9 cellular contexts compared by ENCODE assay signal in genomic region chr20:62875419-62876355, GRCh38. TPM values are rescaled to one million over a fixed set of nuclear protein-coding genes. Genes with fewer than 3 reads are reported as not detected.
DNase-seq lines count a peak whose midpoint lies in the region; ATAC-seq and TF ChIP-seq lines count a peak whose summit lies in the region.
"Had no signal": no experiment of that assay in that cellular context is flagged by ENCODE, and none has a peak within 500 bp of the region (broad histone marks: within the 10 kb centered on the region; RNA-seq: fewer than 3 reads in every experiment).

No MANE protein-coding gene starts in this region.

- no peak for TF ChIP-seq CTCF in CD4-positive, alpha-beta T cell (IDR thresholded peaks at IDR 0.05)
- TF ChIP-seq CTCF in endodermal cell (conservative IDR thresholded peaks at IDR 0.05) (peak; percentile 69), tibial nerve (IDR thresholded peaks at IDR 0.05) (peak; percentile 25 to 64 (median 47))

- H3K27ac Mint-ChIP-seq in CD4-positive, alpha-beta T cell, result peak overlapping the region; percentile 44
- peak overlapping the region; percentile 65 for H3K27ac Mint-ChIP-seq in endodermal cell

- H3K27ac ChIP-seq in CD4-positive, alpha-beta T cell (ENCODE audit: low read depth, low read length), result peak overlapping the region; percentile 25
- peak overlapping the region; percentile 13 for H3K27ac ChIP-seq in endodermal cell (ENCODE audit: low read depth, low read length)
- H3K27ac ChIP-seq in mesodermal cell (ENCODE audit: low read depth, low read length, severe bottlenecking), result peak overlapping the region; percentile 90
- H3K27ac ChIP-seq in tibial nerve, result peak overlapping the region; percentile 45 to 86 (median 74)
- H3K27ac ChIP-seq: neutrophil had no signal

- peaks cover 28% of the 10 kb centered on the region for H3K4me1 Mint-ChIP-seq in CD4-positive, alpha-beta T cell (ENCODE audit: low read depth)
- peaks cover 5% of the 10 kb centered on the region for H3K4me1 Mint-ChIP-seq in endodermal cell
- peaks cover 19% of the 10 kb centered on the region for H3K4me1 Mint-ChIP-seq in activated T-cell treated with anti-CD3 and anti-CD28 coated beads, Interleukin-2, amount 50 U/mL, for 4 hours (ENCODE audit: low read depth)

- TF ChIP-seq EP300 in tibial nerve (IDR thresholded peaks at IDR 0.05), result peak in 1 of 2 donors; percentile 55

- 58 to 61% methylated on average over 22 to 33 of the region's 34 CpGs for WGBS in endodermal cell (ENCODE audit: insufficient coverage in 1 of 2, insufficient read length in 1 of 2), 2 experiments
- 51 to 58% methylated on average over 28 to 29 of the region's 34 CpGs for WGBS in mesodermal cell (ENCODE audit: insufficient coverage in 2 of 2), 2 experiments
- WGBS in tibial nerve, 2 donors, result 31 to 51% methylated on average over 19 to 29 of the region's 34 CpGs

- intact Hi-C loops in CD4-positive, alpha-beta T cell (cut with DNase I, micrococcal nuclease), result no loop called here

- H3K4me3 Mint-ChIP-seq in CD4-positive, alpha-beta T cell, result peak overlapping the region; percentile 34
- peak overlapping the region; percentile 19 for H3K4me3 Mint-ChIP-seq in endodermal cell
- no peak overlapping the region for H3K4me3 Mint-ChIP-seq in activated T-cell treated with anti-CD3 and anti-CD28 coated beads, Interleukin-2, amount 50 U/mL, for 4 hours

- in situ Hi-C loops in KBM-7 (cut with MboI; ENCODE audit: low pct_unique_long_range_greater_than_20kb, low sequenced_read_pairs), result no loop called here

- H3K27me3 ChIP-seq in CD4-positive, alpha-beta T cell (ENCODE audit: control insufficient read depth, insufficient read depth, low read length), result no peaks in the 10 kb centered on the region
- H3K27me3 ChIP-seq in endodermal cell (ENCODE audit: control insufficient read depth, insufficient read depth, low read length, poor library complexity, severe bottlenecking), result no peaks in the 10 kb centered on the region
- no peaks in the 10 kb centered on the region for H3K27me3 ChIP-seq in tibial nerve

- H3K36me3 ChIP-seq in endodermal cell (ENCODE audit: control insufficient read depth, insufficient read depth, low read length), result peaks cover 9% of the 10 kb centered on the region
- H3K36me3 ChIP-seq in mesodermal cell (ENCODE audit: control insufficient read depth, insufficient read depth, low read length), result peaks cover 4% of the 10 kb centered on the region
- peaks cover 0 to 18% (median 0%) of the 10 kb centered on the region in 3 donors for H3K36me3 ChIP-seq in tibial nerve

- no peak overlapping the region for H3K9ac ChIP-seq in endodermal cell (ENCODE audit: extremely low read depth, low read length, poor library complexity, severe bottlenecking)

- peak; percentile 46 for ATAC-seq in CD4-positive, alpha-beta T cell (ENCODE audit: poor library complexity)
- no peak for ATAC-seq in activated T-cell treated with anti-CD3 and anti-CD28 coated beads, Interleukin-2, amount 50 U/mL, for 4 hours

- TF ChIP-seq POLR2A in tibial nerve (IDR thresholded peaks at IDR 0.05), result peak in 1 of 2 donors; percentile 13

- H3K9me3 ChIP-seq in CD4-positive, alpha-beta T cell (ENCODE audit: control insufficient read depth, low read length), result no peaks in the 10 kb centered on the region
- H3K9me3 ChIP-seq in endodermal cell (ENCODE audit: control insufficient read depth, low read length) (no peaks in the 10 kb centered on the region), mesodermal cell (ENCODE audit: control insufficient read depth, low read length) (no peaks in the 10 kb centered on the region), tibial nerve (no peaks in the 10 kb centered on the region)
- H3K9me3 ChIP-seq: neutrophil had no signal

- no peaks in the 10 kb centered on the region for H3K4me1 ChIP-seq in endodermal cell (ENCODE audit: control insufficient read depth, insufficient read depth, low read length)
- peaks cover 20% of the 10 kb centered on the region for H3K4me1 ChIP-seq in mesodermal cell (ENCODE audit: control insufficient read depth, insufficient read depth, low read length, poor library complexity, severe bottlenecking)
- H3K4me1 ChIP-seq in tibial nerve, result peaks cover 0 to 23% (median 13%) of the 10 kb centered on the region in 4 donors

- H3K4me3 ChIP-seq in endodermal cell (ENCODE audit: low read length) (no peak overlapping the region), mesodermal cell (ENCODE audit: extremely low read depth, insufficient read depth, low read length, poor library complexity, severe bottlenecking) (no peak overlapping the region), tibial nerve (peak overlapping the region in 1 of 4 donors; percentile 0)

- H3K27me3 Mint-ChIP-seq in CD4-positive, alpha-beta T cell, result no peaks in the 10 kb centered on the region
- peaks cover 1% of the 10 kb centered on the region for H3K27me3 Mint-ChIP-seq in endodermal cell (ENCODE audit: insufficient read depth)
- peaks cover 2% of the 10 kb centered on the region for H3K27me3 Mint-ChIP-seq in activated T-cell treated with anti-CD3 and anti-CD28 coated beads, Interleukin-2, amount 50 U/mL, for 4 hours (ENCODE audit: low read depth)

- no peak for DNase-seq in CD4-positive, alpha-beta T cell
- DNase-seq in KBM-7 (peak; percentile 30), RPMI8226 (peak; percentile 33), endodermal cell (peak; percentile 96), tibial nerve (ENCODE audit: low spot score in 2 of 2) (peak; percentile 53), DMS79 (lab: John Stamatoyannopoulos, UW) (no peak)
- DNase-seq in activated T-cell treated with anti-CD3 and anti-CD28 coated beads, Interleukin-2, amount 50 U/mL, for 4 hours, result no peak

- POLR2A ChIA-PET in CD4-positive, alpha-beta T cell (lab: Charles Lee), result interaction anchor here (1.1 to 3.0 kb wide), 3 partner anchors 12 to 43 kb away, joined by 3 to 16 read pairs (median 3); no protein-coding TSS in a partner anchor

- H3K9me3 Mint-ChIP-seq in CD4-positive, alpha-beta T cell, result no peaks in the 10 kb centered on the region
- H3K9me3 Mint-ChIP-seq in endodermal cell, result no peaks in the 10 kb centered on the region
- H3K9me3 Mint-ChIP-seq in activated T-cell treated with anti-CD3 and anti-CD28 coated beads, Interleukin-2, amount 50 U/mL, for 4 hours, result no peaks in the 10 kb centered on the region

- H3K36me3 Mint-ChIP-seq in CD4-positive, alpha-beta T cell (ENCODE audit: low read depth), result peaks cover 7% of the 10 kb centered on the region
- no peaks in the 10 kb centered on the region for H3K36me3 Mint-ChIP-seq in endodermal cell (ENCODE audit: low read depth)
- H3K36me3 Mint-ChIP-seq in activated T-cell treated with anti-CD3 and anti-CD28 coated beads, Interleukin-2, amount 50 U/mL, for 4 hours (ENCODE audit: insufficient read depth), result peaks cover 1% of the 10 kb centered on the region

- CTCF ChIA-PET in CD4-positive, alpha-beta T cell (lab: Charles Lee), result interaction anchor here (0.9 kb wide), 1 partner anchor 11 kb away, joined by 3 read pairs; no protein-coding TSS in a partner anchor

RNA-seq across cellular contexts. Expression of gene TCFL5, which starts 14.1 kb away (rescaled TPM):
- total RNA-seq in CD4-positive, alpha-beta T cell, result 1 to 10 TPM; 5.9 to 6.3 TPM
- total RNA-seq in endodermal cell (10 to 100 TPM; 15.8 to 17.4 TPM), tibial nerve (10 to 100 TPM in 3 of 4 donors, 1 to 10 TPM in 1; 9.8 to 25.1 (median 16.2) TPM)
- 21.1 TPM for polyA plus RNA-seq in endodermal cell (2013, experiment 1 of 2)
- 22.4 TPM for polyA plus RNA-seq in endodermal cell (2013, experiment 2 of 2)
- 15.6 TPM for polyA plus RNA-seq in mesodermal cell (2013, experiment 1 of 2)
- polyA plus RNA-seq in mesodermal cell (2013, experiment 2 of 2), result 14.9 TPM
- 1 to 10 TPM; 4.4 to 4.9 (median 4.5) TPM for total RNA-seq in activated T-cell treated with anti-CD3 and anti-CD28 coated beads, Interleukin-2, amount 50 U/mL, for 4 hours

RNA-seq across cellular contexts. Expression of gene DIDO1, which starts 50.6 kb away (rescaled TPM):
- total RNA-seq in CD4-positive, alpha-beta T cell, result 10 to 100 TPM; 51.9 to 54.3 TPM
- total RNA-seq in endodermal cell, result 10 to 100 TPM; 53.5 to 68.3 TPM
- 47.8 TPM for polyA plus RNA-seq in endodermal cell (2013, experiment 1 of 2)
- polyA plus RNA-seq in endodermal cell (2013, experiment 2 of 2), result 43.0 TPM
- 26.9 TPM for polyA plus RNA-seq in mesodermal cell (2013, experiment 1 of 2)
- polyA plus RNA-seq in mesodermal cell (2013, experiment 2 of 2), result 24.4 TPM
- total RNA-seq in tibial nerve, result 10 to 100 TPM; 64.5 to 89.7 (median 78.9) TPM
- 10 to 100 TPM; 44.9 to 49.9 (median 47.4) TPM for total RNA-seq in activated T-cell treated with anti-CD3 and anti-CD28 coated beads, Interleukin-2, amount 50 U/mL, for 4 hours

RNA-seq across cellular contexts. Expression of gene COL9A3, which starts 58.8 kb away (rescaled TPM):
- total RNA-seq in CD4-positive, alpha-beta T cell, result not detected
- total RNA-seq in endodermal cell (100 to 1,000 TPM in 1 of 2 donors, 10 to 100 TPM in 1; 48.9 to 133 TPM), tibial nerve (10 to 100 TPM; 51.3 to 81.2 (median 63.5) TPM)
- 71.6 TPM for polyA plus RNA-seq in endodermal cell (2013, experiment 1 of 2)
- polyA plus RNA-seq in endodermal cell (2013, experiment 2 of 2), result 66.6 TPM
- polyA plus RNA-seq in mesodermal cell (2013, experiment 1 of 2), result 118 TPM
- 97.0 TPM for polyA plus RNA-seq in mesodermal cell (2013, experiment 2 of 2)
- total RNA-seq in activated T-cell treated with anti-CD3 and anti-CD28 coated beads, Interleukin-2, amount 50 U/mL, for 4 hours, result under 1 TPM; 0.10 to 0.33 (median 0.21) TPM

Comparison
In these comparisons a context has a peak if more than half of its experiments do, and no peak if none do; other contexts are left out.
1. DNase-seq: peak in KBM-7 (single experiment), RPMI8226 (single experiment), endodermal cell (single experiment) and tibial nerve (2 of 2); none in CD4-positive, alpha-beta T cell (0 of 10), activated T-cell treated with anti-CD3 and anti-CD28 coated beads, Interleukin-2, amount 50 U/mL, for 4 hours (single experiment) and DMS79 (single experiment).
2. H3K27ac ChIP-seq: peak in every context shown above with its lines; median percentile 90 in mesodermal cell; 74 in tibial nerve; 25 in CD4-positive, alpha-beta T cell; 13 in endodermal cell.
3. RNA of gene COL9A3, which starts 58.8 kb away (total RNA-seq): 48.9 to 133 TPM in endodermal cell and 51.3 to 81.2 TPM in tibial nerve; 0.10 to 0.33 TPM in activated T-cell treated with anti-CD3 and anti-CD28 coated beads, Interleukin-2, amount 50 U/mL, for 4 hours and not detected in CD4-positive, alpha-beta T cell; every median in the first group is over 10 times any median in the second.